13 cellular contexts compared by ENCODE assay signal in the genomic region with DNA sequence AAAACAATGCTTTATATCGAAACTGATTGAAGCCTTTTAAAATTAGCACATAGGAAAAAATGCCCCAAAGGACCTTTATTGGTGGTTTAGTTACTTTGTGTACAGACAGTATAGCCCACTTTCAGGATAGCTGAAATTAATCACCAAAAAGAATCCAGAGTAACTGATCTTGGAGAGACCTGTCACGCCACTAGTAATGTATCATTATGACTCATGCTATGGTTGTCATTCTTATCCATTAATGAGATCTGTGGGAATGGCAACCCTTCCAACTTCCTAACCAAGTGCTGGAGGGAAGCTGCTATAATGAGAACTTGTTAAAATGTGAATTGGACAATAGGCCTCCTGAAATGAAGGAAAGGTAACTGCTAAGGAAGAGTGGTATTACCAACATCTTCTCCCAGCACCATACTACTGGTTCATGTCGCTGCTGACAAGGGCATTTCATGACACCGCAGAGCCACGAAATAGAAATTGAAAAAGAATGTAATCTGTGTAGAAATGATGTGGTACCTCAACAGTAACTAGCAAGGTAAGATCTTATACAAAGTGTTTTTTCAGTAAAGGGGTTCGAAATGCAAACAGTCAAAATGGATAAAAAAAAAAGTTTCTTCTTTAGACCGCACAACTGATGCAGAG. TPM values are rescaled to one million over a fixed set of nuclear protein-coding genes. Genes with fewer than 3 reads are reported as not detected.
A peak's percentile ranks its signal among the peaks of the same experiment; 100 is the strongest.
DNase-seq lines count a peak whose midpoint lies in the region; ATAC-seq and TF ChIP-seq lines count a peak whose summit lies in the region.
"Had no signal": no experiment of that assay in that cellular context is flagged by ENCODE, and none has a peak within 500 bp of the region (broad histone marks: within the 10 kb centered on the region; RNA-seq: fewer than 3 reads in every experiment).

No MANE protein-coding gene starts in this region.

- H3K4me3 Mint-ChIP-seq in chondrocyte (ENCODE audit: unreplicated experiment), result no peak overlapping the region
- H3K4me3 Mint-ChIP-seq: CD8-positive, alpha-beta memory T cell; natural killer cell had no signal

- TF ChIP-seq CTCF in chondrocyte (IDR thresholded peaks at IDR 0.05), result no peak

- ATAC-seq in HG03175 (IDR thresholded peaks at IDR 0.05; ENCODE audit: unreplicated experiment), result no peak
- no peak for ATAC-seq in HG03025 (IDR thresholded peaks at IDR 0.05; ENCODE audit: low FRiP score, unreplicated experiment)
- ATAC-seq: heart left ventricle, natural killer cell had no signal

- no peaks in the 10 kb centered on the region for H3K9me3 Mint-ChIP-seq in chondrocyte (ENCODE audit: low read depth)
- H3K9me3 Mint-ChIP-seq: CD8-positive, alpha-beta memory T cell; natural killer cell had no signal

- no peaks in the 10 kb centered on the region for H3K36me3 Mint-ChIP-seq in chondrocyte (ENCODE audit: low read depth)
- H3K36me3 Mint-ChIP-seq: CD8-positive, alpha-beta memory T cell; natural killer cell had no signal

- H3K27ac Mint-ChIP-seq in chondrocyte (ENCODE audit: unreplicated experiment), result peak overlapping the region; percentile 36
- H3K27ac Mint-ChIP-seq: CD8-positive, alpha-beta memory T cell; natural killer cell had no signal

- H3K4me1 Mint-ChIP-seq in chondrocyte (ENCODE audit: low read depth), result peaks cover 3% of the 10 kb centered on the region
- H3K4me1 Mint-ChIP-seq: CD8-positive, alpha-beta memory T cell; natural killer cell had no signal

- no peaks in the 10 kb centered on the region for H3K27me3 Mint-ChIP-seq in chondrocyte (ENCODE audit: low read depth)

- DNase-seq in EL (peak; percentile 76), M059J (ENCODE audit: low read depth) (peak; percentile 92), chondrocyte (ENCODE audit: low spot score) (no peak), renal cortical epithelial cell (ENCODE audit: low read depth) (peak; percentile 74), DMS 273 (lab: John Stamatoyannopoulos, UW; ENCODE audit: unreplicated experiment) (no peak)
- DNase-seq: activated naive CD4-positive, alpha-beta T cell treated with Interleukin-2 at 50 U/mL for 16 hours; CD8-positive, alpha-beta memory T cell; heart left ventricle; natural killer cell; NCI-H1694 treated with DMSO at 0.1 percent for 48 hours; retina had no signal

RNA-seq across cellular contexts. Expression of a gene that starts 7.1 kb away (rescaled TPM):
- 170 and 252 TPM in 2 replicates for total RNA-seq in M059J (2014; rRNA removed; shearing (Covaris generic))
- total RNA-seq in chondrocyte (85.8 to 107 TPM (median 90.7 TPM) in 3 replicates), renal cortical epithelial cell (143 and 257 TPM in 2 replicates)

RNA-seq across cellular contexts. Expression of a gene that starts 7.8 kb away (rescaled TPM):
- total RNA-seq in M059J (2014; rRNA removed; shearing (Covaris generic)), result 27.3 and 45.2 TPM in 2 replicates
- total RNA-seq in chondrocyte (35.8 to 47.4 TPM (median 42.0 TPM) in 3 replicates), renal cortical epithelial cell (51.9 and 54.5 TPM in 2 replicates)

Comparison
In these comparisons a context has a peak if more than half of its experiments do, and no peak if none do; other contexts are left out.
1. DNase-seq: peak in EL (single experiment), M059J (single experiment) and renal cortical epithelial cell (single experiment); none in chondrocyte (single experiment) and DMS 273 (single experiment).